Comparison of ENCODE assay signal across 19 cellular contexts in genomic region chr19:35130761-35131720, GRCh38. TPM values are rescaled to one million over a fixed set of nuclear protein-coding genes. Genes with fewer than 3 reads are reported as not detected.
DNase-seq lines count a peak whose midpoint lies in the region; ATAC-seq and TF ChIP-seq lines count a peak whose summit lies in the region.
"Had no signal": no experiment of that assay in that cellular context is flagged by ENCODE, and none has a peak within 500 bp of the region (broad histone marks: within the 10 kb centered on the region; RNA-seq: fewer than 3 reads in every experiment).

No MANE protein-coding gene starts in this region.

- no peak overlapping the region for H3K4me2 ChIP-seq in trophoblast cell (ENCODE audit: low read length)

- H2BK5ac ChIP-seq in trophoblast cell (ENCODE audit: low read depth, low read length, poor library complexity) = no peak overlapping the region

- no peak overlapping the region for H3K4me3 ChIP-seq in HEK293 (ENCODE audit: low read depth, low read length)
- H3K4me3 ChIP-seq in colonic mucosa = no peak overlapping the region
- no peak overlapping the region for H3K4me3 ChIP-seq in left lung
- H3K4me3 ChIP-seq in suprapubic skin = peak overlapping the region; percentile 5
- no peak overlapping the region for H3K4me3 ChIP-seq in trophoblast cell (ENCODE audit: low read depth, low read length)
- H3K4me3 ChIP-seq: HAP-1, SJCRH30 had no signal

- H3K4ac ChIP-seq in trophoblast cell (ENCODE audit: low read depth, low read length) = no peak overlapping the region

- 70% methylated on average over 26 of the region's 31 CpGs for WGBS in suprapubic skin
- no CpG with 5 or more reads among the region's 31 CpGs for WGBS in trophoblast cell (ENCODE audit: extremely low coverage, insufficient coverage, insufficient read length)

- H3K27ac ChIP-seq in HEK293 (ENCODE audit: extremely low read depth, low read depth, low read length) = no peak overlapping the region
- peak overlapping the region; percentile 89 for H3K27ac ChIP-seq in colonic mucosa
- H3K27ac ChIP-seq in left lung = no peak overlapping the region
- H3K27ac ChIP-seq in suprapubic skin = no peak overlapping the region
- H3K27ac ChIP-seq in trophoblast cell (ENCODE audit: low read depth, low read length) = no peak overlapping the region
- H3K27ac ChIP-seq: SJCRH30 had no signal

- H3K9me3 ChIP-seq in HEK293 (ENCODE audit: control insufficient read depth, insufficient read depth, low read depth, low read length) (no peaks in the 10 kb centered on the region), colonic mucosa (no peaks in the 10 kb centered on the region), left lung (no peaks in the 10 kb centered on the region), suprapubic skin (no peaks in the 10 kb centered on the region), trophoblast cell (ENCODE audit: insufficient read depth, low read depth, low read length) (peaks cover 3% of the 10 kb centered on the region)
- H3K9me3 ChIP-seq: HAP-1, SJCRH30 had no signal

- H2AK5ac ChIP-seq in trophoblast cell (ENCODE audit: low read length) = no peak overlapping the region

- no peak for TF ChIP-seq POLR2A in suprapubic skin (IDR thresholded peaks at IDR 0.05)

- DNase-seq in colonic mucosa (peak; percentile 88), left lung (no peak), suprapubic skin (ENCODE audit: low spot score in 2 of 2) (no peak), 8988T (no peak), trophoblast cell (no peak)
- DNase-seq: AML-193; CD4-positive, alpha-beta T cell; NCI-H1417 treated with DMSO at 0.1 percent for 48 hours; NCI-H2029 treated with DMSO at 0.1 percent for 48 hours; NCI-H2171 treated with DMSO at 0.1 percent for 48 hours; NCI-H748 treated with DMSO at 0.1 percent for 48 hours; OCI-M1; RPMI8226; SJCRH30 had no signal

- no peak overlapping the region for H4K12ac ChIP-seq in trophoblast cell (ENCODE audit: low read depth, low read length)

- H3K9ac ChIP-seq in colonic mucosa (ENCODE audit: low read depth in 2 of 2, low read length in 2 of 2) = peak overlapping the region; percentile 13 to 70
- H3K9ac ChIP-seq in trophoblast cell (ENCODE audit: low read length) = no peak overlapping the region

- intact Hi-C loops in colonic mucosa (cut with DNase I) = no loop called here
- intact Hi-C loops in left lung (cut with DNase I) = loop anchor here in 1 of 2 donors (10.0 kb wide), 1 partner anchor 66 kb away; no protein-coding TSS in a partner anchor

- no peaks in the 10 kb centered on the region for H3K79me2 ChIP-seq in trophoblast cell (ENCODE audit: control insufficient read depth, insufficient read depth, low read length, poor library complexity)

- CTCF ChIA-PET in HEK293 (lab: Yijun Ruan, JAX) = interaction anchor here (0.6 to 1.1 kb wide), 5 partner anchors 10 to 337 kb away, joined by 3 to 5 read pairs (median 3); no protein-coding TSS in a partner anchor

- no peak for TF ChIP-seq EP300 in suprapubic skin (IDR thresholded peaks at IDR 0.05)

- H3K14ac ChIP-seq in trophoblast cell (ENCODE audit: low read length) = no peak overlapping the region

- H3K4me1 ChIP-seq in HEK293 (ENCODE audit: control insufficient read depth, insufficient read depth, low read length) (peaks cover 3% of the 10 kb centered on the region), colonic mucosa (peaks cover 18% of the 10 kb centered on the region), left lung (no peaks in the 10 kb centered on the region), suprapubic skin (peaks cover 53% of the 10 kb centered on the region), trophoblast cell (ENCODE audit: control insufficient read depth in 1 of 2, insufficient read depth in 2 of 2, low read length in 2 of 2) (no peaks in the 10 kb centered on the region)
- H3K4me1 ChIP-seq: HAP-1, SJCRH30 had no signal

- H3K23ac ChIP-seq in trophoblast cell (ENCODE audit: low read length) = no peak overlapping the region

- H3K27me3 ChIP-seq in colonic mucosa (no peaks in the 10 kb centered on the region), left lung (no peaks in the 10 kb centered on the region), suprapubic skin (no peaks in the 10 kb centered on the region), trophoblast cell (ENCODE audit: insufficient read depth, low read length) (no peaks in the 10 kb centered on the region)

- no peaks in the 10 kb centered on the region for H3K79me1 ChIP-seq in trophoblast cell (ENCODE audit: low read length)

- POLR2A ChIA-PET in HEK293 (lab: Yijun Ruan, JAX) = no interaction called here

- no peak overlapping the region for H4K8ac ChIP-seq in trophoblast cell (ENCODE audit: low read depth, low read length)

- H2BK12ac ChIP-seq in trophoblast cell (ENCODE audit: low read length) = no peak overlapping the region

- no peak overlapping the region for H2BK120ac ChIP-seq in trophoblast cell (ENCODE audit: insufficient read depth, low read length, poor library complexity)

- no peak overlapping the region for H3K18ac ChIP-seq in trophoblast cell (ENCODE audit: low read length)

- TF ChIP-seq CTCF in HEK293 (tag by site-specific recombination; IDR thresholded peaks at IDR 0.05) (no peak), colonic mucosa (IDR thresholded peaks at IDR 0.05) (no peak), left lung (IDR thresholded peaks at IDR 0.05) (no peak), suprapubic skin (IDR thresholded peaks at IDR 0.05) (no peak)

- H2AFZ ChIP-seq in trophoblast cell (ENCODE audit: insufficient read depth, low read length, poor library complexity) = no peak overlapping the region

- no peak overlapping the region for H4K91ac ChIP-seq in trophoblast cell (ENCODE audit: low read depth, low read length)

- H3K36me3 ChIP-seq in HEK293 (ENCODE audit: control insufficient read depth in 2 of 2, insufficient read depth in 1 of 2, low read length in 2 of 2) = no peaks in the 10 kb centered on the region
- H3K36me3 ChIP-seq in colonic mucosa = no peaks in the 10 kb centered on the region
- no peaks in the 10 kb centered on the region for H3K36me3 ChIP-seq in left lung
- H3K36me3 ChIP-seq in suprapubic skin = no peaks in the 10 kb centered on the region
- H3K36me3 ChIP-seq in trophoblast cell (ENCODE audit: control insufficient read depth in 1 of 2, insufficient read depth in 2 of 2, low read length in 2 of 2) = no peaks in the 10 kb centered on the region
- H3K36me3 ChIP-seq: HAP-1, SJCRH30 had no signal

- peak; percentile 15 for ATAC-seq in left lung
- ATAC-seq in esophagus mucosa = no peak
- no peak for ATAC-seq in HG03342 (IDR thresholded peaks at IDR 0.05; ENCODE audit: unreplicated experiment)

TF ChIP-seq in HEK293, 187 proteins besides CTCF, POLR2A, EP300 and RAD21:
- TF ChIP-seq EGR2 (tag by site-specific recombination; IDR thresholded peaks at IDR 0.05; ENCODE audit: low read depth) (no peak), ZBTB20 (tag by site-specific recombination; IDR thresholded peaks at IDR 0.05) (no peak), ZIC2 (tag by site-specific recombination; IDR thresholded peaks at IDR 0.05) (peak; percentile 20; the same call in 1 of the 2 replicates), HIC1 (tag by site-specific recombination; IDR thresholded peaks at IDR 0.05) (0 out of 2 replicates have a peak, but pooled peaks have one; percentile 12), GLIS2 (tag by site-specific recombination; IDR thresholded peaks at IDR 0.05) (peak; percentile 35; the same call in 1 of the 2 replicates)
TF ChIP-seq in HEK293: peak in this region for 3.

RNA-seq across cellular contexts. Expression of gene LGI4, which starts 3.8 kb away (rescaled TPM):
- total RNA-seq in colonic mucosa (10 to 100 TPM in 1 of 2 donors, 1 to 10 TPM in 1; 5.8 to 10.2 TPM), left lung (1 to 10 TPM; 1.8 to 2.5 TPM), suprapubic skin (10 to 100 TPM in 1 of 4 donors, 1 to 10 TPM in 3; 4.3 to 11.8 (median 7.8) TPM), esophagus mucosa (1.4 TPM)
- 0.22 and 0.33 TPM in 2 replicates for polyA plus RNA-seq in trophoblast cell (2013)
- total RNA-seq: SJCRH30 had no signal

RNA-seq across cellular contexts. Expression of gene FXYD1, which starts 7.6 kb away (rescaled TPM):
- total RNA-seq in colonic mucosa (10 to 100 TPM in 1 of 2 donors, 1 to 10 TPM in 1; 8.8 to 15.1 TPM), left lung (10 to 100 TPM; 20.1 to 24.0 TPM), suprapubic skin (10 to 100 TPM in 1 of 4 donors, 1 to 10 TPM in 3; 2.0 to 10.9 (median 6.7) TPM), esophagus mucosa (2.1 TPM)
- not detected in 2 replicates for polyA plus RNA-seq in trophoblast cell (2013)
- total RNA-seq: NCI-H460, SJCRH30 had no signal

RNA-seq across cellular contexts. Expression of gene FXYD7, which starts 12.0 kb away (rescaled TPM):
- total RNA-seq in colonic mucosa (under 1 TPM; 0.47 to 0.61 TPM), left lung (not detected), suprapubic skin (1 to 10 TPM in 1 of 4 donors, not detected in 3; 2.2 TPM), esophagus mucosa (not detected)
- polyA plus RNA-seq in trophoblast cell (2013) = 0.14 and 0.32 TPM in 2 replicates
- total RNA-seq: NCI-H460, SJCRH30 had no signal

RNA-seq across cellular contexts. Expression of gene FXYD3, which starts 15.4 kb away (rescaled TPM):
- total RNA-seq in colonic mucosa = 1,000 to 10,000 TPM; 1,386 to 2,836 TPM
- 100 to 1,000 TPM in 1 of 2 donors, 10 to 100 TPM in 1; 88.4 to 207 TPM for total RNA-seq in left lung
- total RNA-seq in suprapubic skin = 100 to 1,000 TPM; 383 to 765 (median 575) TPM
- 736 TPM for total RNA-seq in esophagus mucosa
- polyA plus RNA-seq in trophoblast cell (2013) = 1.9 and 2.6 TPM in 2 replicates
- total RNA-seq: CD4-positive, alpha-beta T cell; NCI-H460; SJCRH30 had no signal

RNA-seq across cellular contexts. Expression of gene FXYD5, which starts 23.5 kb away (rescaled TPM):
- 10 to 100 TPM; 20.3 to 23.6 TPM for total RNA-seq in colonic mucosa
- 100 to 1,000 TPM; 111 to 123 TPM for total RNA-seq in left lung
- total RNA-seq in suprapubic skin = 10 to 100 TPM; 29.8 to 64.8 (median 37.7) TPM
- 114 TPM for total RNA-seq in esophagus mucosa
- polyA plus RNA-seq in trophoblast cell (2013) = 205 and 212 TPM in 2 replicates
